Comparison of ENCODE assay signal across 2 cellular contexts in the genomic region with DNA sequence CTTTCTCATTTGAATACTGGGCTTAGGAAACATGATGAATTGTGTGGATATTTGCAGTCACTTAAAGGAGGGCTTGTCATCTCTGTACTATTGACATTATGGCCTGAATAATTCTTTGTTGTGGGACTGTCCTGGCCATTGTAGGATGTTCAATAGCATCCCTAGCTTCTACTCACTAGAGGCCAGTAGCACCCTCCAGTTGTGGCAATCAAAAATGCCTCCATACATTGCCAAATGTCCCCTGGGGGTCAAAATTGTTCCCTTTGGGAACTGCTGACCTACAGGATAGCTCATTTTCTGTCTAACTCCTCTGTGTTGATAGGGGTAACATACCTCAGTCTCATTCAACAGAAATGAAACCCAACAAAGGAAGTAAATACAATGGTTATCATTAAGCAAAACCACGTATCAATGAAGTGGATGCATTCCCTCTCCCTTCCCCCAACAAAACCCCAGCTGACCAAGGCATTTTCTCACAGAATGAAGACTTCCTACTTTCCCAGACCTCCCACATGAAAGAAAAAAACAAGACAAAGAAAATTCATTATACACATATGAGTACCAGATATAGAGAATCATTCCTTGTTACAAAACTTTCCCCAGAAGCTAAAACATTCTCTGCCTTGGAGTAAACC.
TF ChIP-seq lines count a peak whose summit lies in the region.

No MANE protein-coding gene starts in this region.

TF ChIP-seq in HepG2, 621 proteins besides CTCF, POLR2A, EP300 and RAD21 (continued from another document):
- no peak for TF ChIP-seq ETV5 (CRISPR knock-in tag; IDR thresholded peaks at IDR 0.05; ENCODE audit: borderline replicate concordance)
- TF ChIP-seq MXI1 (IDR thresholded peaks at IDR 0.05; ENCODE audit: borderline replicate concordance, low read depth, low read length), result no peak
- TF ChIP-seq MYC (CRISPR knock-in tag; IDR thresholded peaks at IDR 0.05; ENCODE audit: borderline replicate concordance), result no peak
- TF ChIP-seq ZNF180 (CRISPR knock-in tag; IDR thresholded peaks at IDR 0.05; ENCODE audit: borderline replicate concordance, low read depth), result no peak
- TF ChIP-seq ZMAT3 (CRISPR knock-in tag; conservative IDR thresholded peaks at IDR 0.05), result no peak
- TF ChIP-seq, protein P1, sequence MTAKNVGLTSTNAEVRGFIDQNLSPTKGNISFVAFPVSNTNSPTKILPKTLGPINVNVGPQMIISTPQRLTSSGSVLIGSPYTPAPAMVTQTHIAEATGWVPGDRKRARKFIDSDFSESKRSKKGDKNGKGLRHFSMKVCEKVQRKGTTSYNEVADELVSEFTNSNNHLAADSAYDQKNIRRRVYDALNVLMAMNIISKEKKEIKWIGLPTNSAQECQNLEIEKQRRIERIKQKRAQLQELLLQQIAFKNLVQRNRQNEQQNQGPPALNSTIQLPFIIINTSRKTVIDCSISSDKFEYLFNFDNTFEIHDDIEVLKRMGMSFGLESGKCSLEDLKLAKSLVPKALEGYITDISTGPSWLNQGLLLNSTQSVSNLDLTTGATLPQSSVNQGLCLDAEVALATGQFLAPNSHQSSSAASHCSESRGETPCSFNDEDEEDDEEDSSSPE (CRISPR knock-in tag; IDR thresholded peaks at IDR 0.05), result no peak
- TF ChIP-seq MLLT10 (CRISPR knock-in tag; IDR thresholded peaks at IDR 0.05), result no peak
- TF ChIP-seq MED8 (CRISPR knock-in tag; IDR thresholded peaks at IDR 0.05; ENCODE audit: insufficient replicate concordance), result no peak
- TF ChIP-seq DDIT3 (CRISPR knock-in tag; IDR thresholded peaks at IDR 0.05), result no peak
- no peak for TF ChIP-seq HOMEZ (CRISPR knock-in tag; IDR thresholded peaks at IDR 0.05; ENCODE audit: low read depth)
- no peak for TF ChIP-seq PHF20 (CRISPR knock-in tag; IDR thresholded peaks at IDR 0.05)

TF ChIP-seq in HEK293T, 16 proteins besides CTCF, POLR2A, EP300 and RAD21 (continued from another document):
- TF ChIP-seq ELF4 (IDR thresholded peaks at IDR 0.05), result no peak
- no peak for TF ChIP-seq FOXA1 (IDR thresholded peaks at IDR 0.05)
- no peak for TF ChIP-seq ZNF384 (IDR thresholded peaks at IDR 0.05)
- no peak for TF ChIP-seq HDGF (IDR thresholded peaks at IDR 0.05; ENCODE audit: borderline replicate concordance)
- TF ChIP-seq FOXK2 (IDR thresholded peaks at IDR 0.05), result no peak
- TF ChIP-seq L3MBTL2 (conservative IDR thresholded peaks at IDR 0.05), result no peak
- TF ChIP-seq BHLHE40 (IDR thresholded peaks at IDR 0.05; ENCODE audit: borderline replicate concordance), result no peak
- TF ChIP-seq LEF1 (IDR thresholded peaks at IDR 0.05; ENCODE audit: borderline replicate concordance), result no peak
- TF ChIP-seq TARDBP (IDR thresholded peaks at IDR 0.05), result no peak
- TF ChIP-seq, protein P2, sequence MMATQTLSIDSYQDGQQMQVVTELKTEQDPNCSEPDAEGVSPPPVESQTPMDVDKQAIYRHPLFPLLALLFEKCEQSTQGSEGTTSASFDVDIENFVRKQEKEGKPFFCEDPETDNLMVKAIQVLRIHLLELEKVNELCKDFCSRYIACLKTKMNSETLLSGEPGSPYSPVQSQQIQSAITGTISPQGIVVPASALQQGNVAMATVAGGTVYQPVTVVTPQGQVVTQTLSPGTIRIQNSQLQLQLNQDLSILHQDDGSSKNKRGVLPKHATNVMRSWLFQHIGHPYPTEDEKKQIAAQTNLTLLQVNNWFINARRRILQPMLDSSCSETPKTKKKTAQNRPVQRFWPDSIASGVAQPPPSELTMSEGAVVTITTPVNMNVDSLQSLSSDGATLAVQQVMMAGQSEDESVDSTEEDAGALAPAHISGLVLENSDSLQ (IDR thresholded peaks at IDR 0.05), result no peak
- no peak for TF ChIP-seq SUZ12 (IDR thresholded peaks at IDR 0.05)
- no peak for TF ChIP-seq FOXM1 (IDR thresholded peaks at IDR 0.05; ENCODE audit: borderline replicate concordance)
